7 cellular contexts compared by ENCODE assay signal in the genomic region with DNA sequence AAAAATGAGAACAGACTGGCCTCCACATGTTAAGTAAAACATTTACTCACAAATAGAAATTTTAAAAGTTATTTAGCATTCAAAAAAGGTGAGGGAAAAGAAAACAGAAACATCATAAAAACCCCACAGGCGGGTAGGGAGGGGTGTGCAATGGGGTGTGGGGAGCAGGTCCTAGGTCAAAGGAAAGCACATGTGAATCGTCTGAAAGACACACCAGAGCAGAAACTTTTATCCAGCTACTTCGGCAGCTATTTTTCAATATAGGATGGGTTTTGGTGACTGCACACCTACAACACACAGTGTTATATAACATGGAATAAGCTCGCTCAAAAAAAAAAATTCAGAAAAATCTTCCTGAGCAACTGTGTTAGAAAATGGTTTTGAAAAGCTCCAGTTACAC. TPM values are rescaled to one million over a fixed set of nuclear protein-coding genes. Genes with fewer than 3 reads are reported as not detected.
DNase-seq lines count a peak whose midpoint lies in the region; ATAC-seq, FAIRE-seq and TF ChIP-seq lines count a peak whose summit lies in the region.

No MANE protein-coding gene starts in this region.

- ATAC-seq in T-helper 17 cell, result no peak
- ATAC-seq in gastrocnemius medialis, result no peak

- no peaks in the 10 kb centered on the region for H3K9me3 ChIP-seq in T-helper 17 cell (ENCODE audit: control insufficient read depth, low read length, poor library complexity, severe bottlenecking)
- no peaks in the 10 kb centered on the region for H3K9me3 ChIP-seq in gastrocnemius medialis

- TF ChIP-seq CTCF in HFF-Myc (IDR thresholded peaks at IDR 0.05; ENCODE audit: low read depth, low read length, missing control alignments) (no peak), fibroblast of pulmonary artery (IDR thresholded peaks at IDR 0.05; ENCODE audit: low read length, missing control alignments) (no peak), gastrocnemius medialis (IDR thresholded peaks at IDR 0.05 in 4 of 5, conservative IDR thresholded peaks at IDR 0.05 in 1 of 5) (no peak)

- peaks cover 36 to 52% of the 10 kb centered on the region in 2 donors for H3K4me1 ChIP-seq in gastrocnemius medialis

- peak overlapping the region; percentile 97 to 99 (median 98) for H3K27ac ChIP-seq in gastrocnemius medialis

- intact Hi-C loops in gastrocnemius medialis (cut with DNase I; ENCODE audit: low total_unique reads), result loop anchor here (2.0 to 10.0 kb wide), 5 partner anchors 24 to 1994 kb away; partner anchors contain the start of genes MMAA, USP38 and ZNF827

- in situ Hi-C loops in gastrocnemius medialis (cut with MboI; ENCODE audit: low sequenced_read_pairs in 4 of 4), result no loop called here

- peaks cover 31% of the 10 kb centered on the region for H3K4me1 Mint-ChIP-seq in T-helper 17 cell

- DNase-seq in HFF-Myc (ENCODE audit: extremely low read depth, low read depth) (no peak), T-helper 17 cell (no peak), fibroblast of pulmonary artery (ENCODE audit: low read depth) (no peak), gastrocnemius medialis (no peak), HTR-8/SVneo (ENCODE audit: insufficient read length, low spot score) (no peak), NCI-H146 (lab: John Stamatoyannopoulos, UW) (no peak), A172 (ENCODE audit: low spot score) (no peak)

- peak overlapping the region; percentile 95 for H3K27ac Mint-ChIP-seq in T-helper 17 cell

- peaks cover 0 to 3% of the 10 kb centered on the region in 2 donors for H3K36me3 ChIP-seq in gastrocnemius medialis

- H3K4me3 Mint-ChIP-seq in T-helper 17 cell, result peak overlapping the region; percentile 94

- peaks cover 3% of the 10 kb centered on the region for H3K36me3 Mint-ChIP-seq in T-helper 17 cell (ENCODE audit: low read depth)

- H3K27me3 ChIP-seq in gastrocnemius medialis, result no peaks in the 10 kb centered on the region

- FAIRE-seq in HTR-8/SVneo (lab: Jason Lieb, UNC), result no peak

- no peak for TF ChIP-seq POLR2A in gastrocnemius medialis (IDR thresholded peaks at IDR 0.05)

- H3K27me3 Mint-ChIP-seq in T-helper 17 cell, result no peaks in the 10 kb centered on the region

- H3K4me3 ChIP-seq in HFF-Myc (replicated peaks; ENCODE audit: low read depth, low read length) (peak overlapping the region; percentile 89), fibroblast of pulmonary artery (replicated peaks; ENCODE audit: low read depth, low read length) (peak overlapping the region; percentile 85), gastrocnemius medialis (peak overlapping the region; percentile 63 to 95 (median 87))

RNA-seq across cellular contexts. Expression of gene OTUD4, which starts 1.6 kb away (rescaled TPM):
- total RNA-seq in T-helper 17 cell, result 10 to 100 TPM; 60.9 to 63.8 TPM
- 10 to 100 TPM; 32.6 to 61.1 (median 47.9) TPM for total RNA-seq in gastrocnemius medialis
- total RNA-seq in A172 (2014; rRNA removed; shearing (Covaris generic)), result 17.0 and 19.1 TPM in 2 replicates
